In the genomic region with DNA sequence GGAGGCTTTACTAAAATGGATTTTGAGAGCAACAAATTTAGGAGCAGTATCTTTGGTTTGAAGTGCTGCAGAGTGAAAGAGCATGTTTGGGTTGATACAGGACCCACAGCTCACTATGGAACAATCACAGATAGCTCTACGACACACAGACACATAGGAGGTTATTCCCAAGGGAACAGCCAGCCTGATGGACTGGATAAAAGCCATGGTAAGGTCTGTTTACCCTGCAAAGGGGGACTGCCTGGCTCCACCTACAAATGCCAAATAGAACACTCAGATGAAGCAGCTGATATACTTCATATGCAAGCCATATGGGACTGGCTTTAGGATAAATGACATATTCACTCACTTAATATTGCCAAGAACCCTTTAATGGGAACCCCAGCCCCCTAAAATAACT, we compare ENCODE assay signal across 10 cellular contexts.
A peak's percentile ranks its signal among the peaks of the same experiment; 100 is the strongest.
DNase-seq lines count a peak whose midpoint lies in the region; ATAC-seq and TF ChIP-seq lines count a peak whose summit lies in the region.
"Had no signal": no experiment of that assay in that cellular context is flagged by ENCODE, and none has a peak within 500 bp of the region (broad histone marks: within the 10 kb centered on the region; RNA-seq: fewer than 3 reads in every experiment).

No MANE protein-coding gene starts in this region.

- H3K4me2 ChIP-seq in DND-41 (ENCODE audit: insufficient read depth, low read length) = peak overlapping the region; percentile 62
- H3K4me2 ChIP-seq in OCI-LY3 (ENCODE audit: low read length) = peak overlapping the region; percentile 60

- intact Hi-C loops in lower lobe of right lung (cut with DNase I) = no loop called here

- TF ChIP-seq CTCF in DND-41 (IDR thresholded peaks at IDR 0.05; ENCODE audit: borderline replicate concordance, extremely low read depth, low read length, poor library complexity, severe bottlenecking) (no peak), OCI-LY3 (IDR thresholded peaks at IDR 0.05; ENCODE audit: low read depth, low read length) (no peak), lower lobe of right lung (IDR thresholded peaks at IDR 0.05) (no peak), GM20000 (IDR thresholded peaks at IDR 0.05; ENCODE audit: extremely low read depth, missing control alignments) (no peak)

- H2AFZ ChIP-seq in DND-41 (ENCODE audit: low read depth, low read length) (0 out of 2 replicates have a peak overlapping the region, but pooled peaks have one; percentile 7), OCI-LY3 (ENCODE audit: low read depth, low read length) (peak overlapping the region; percentile 74)

- H3K9ac ChIP-seq in DND-41 (ENCODE audit: low read depth, low read length) = peak overlapping the region; percentile 38
- H3K9ac ChIP-seq in OCI-LY3 (ENCODE audit: low read length) = no peak overlapping the region

- ATAC-seq in DND-41 (ENCODE audit: insufficient read depth, low read depth) (no peak; the same call in 2 of the 3 replicates), GM21576 (IDR thresholded peaks at IDR 0.05; ENCODE audit: unreplicated experiment) (peak; percentile 18), lower lobe of right lung (no peak), HG03520 (IDR thresholded peaks at IDR 0.05; ENCODE audit: unreplicated experiment) (no peak)

- H3K79me2 ChIP-seq in DND-41 (ENCODE audit: insufficient read depth, low read length) (no peaks in the 10 kb centered on the region), OCI-LY3 (ENCODE audit: low read length) (no peaks in the 10 kb centered on the region)

- H3K36me3 ChIP-seq in DND-41 (ENCODE audit: insufficient read depth, low read length) (no peaks in the 10 kb centered on the region), OCI-LY3 (replicated peaks; ENCODE audit: low read depth, low read length) (no peaks in the 10 kb centered on the region), lower lobe of right lung (no peaks in the 10 kb centered on the region)
- H3K36me3 ChIP-seq: uterus had no signal

- H3K27ac ChIP-seq in DND-41 (ENCODE audit: low read length) = peak overlapping the region; percentile 81
- H3K27ac ChIP-seq in OCI-LY3 (ENCODE audit: low read length) = no peak overlapping the region
- peak overlapping the region; percentile 28 for H3K27ac ChIP-seq in lower lobe of right lung
- H3K27ac ChIP-seq: uterus had no signal

- H3K4me1 ChIP-seq in DND-41 (ENCODE audit: insufficient read depth, low read length) (peaks cover 24% of the 10 kb centered on the region), OCI-LY3 (ENCODE audit: low read length) (peaks cover 9% of the 10 kb centered on the region), lower lobe of right lung (peaks cover 8% of the 10 kb centered on the region)
- H3K4me1 ChIP-seq: uterus had no signal

- H4K20me1 ChIP-seq in DND-41 (ENCODE audit: insufficient read depth, low read length) = no peaks in the 10 kb centered on the region
- H4K20me1 ChIP-seq in OCI-LY3 (ENCODE audit: insufficient read depth, low read length) = no peaks in the 10 kb centered on the region

- H3K27me3 ChIP-seq in DND-41 (ENCODE audit: insufficient read depth, low read length, poor library complexity) (no peaks in the 10 kb centered on the region), OCI-LY3 (ENCODE audit: low read depth, low read length) (no peaks in the 10 kb centered on the region), lower lobe of right lung (ENCODE audit: low read depth) (no peaks in the 10 kb centered on the region)
- H3K27me3 ChIP-seq: uterus had no signal

- DNase-seq in DND-41 (no peak), lower lobe of right lung (no peak), CD1c-positive myeloid dendritic cell (ENCODE audit: extremely low spot score) (no peak), GM20000 (ENCODE audit: low spot score) (no peak)
- DNase-seq in central memory CD4-positive, alpha-beta T cell = no peak
- DNase-seq: nucleus accumbens, uterus had no signal

- H3K9me3 ChIP-seq in DND-41 (ENCODE audit: insufficient read depth, low read length, severe bottlenecking) (peaks cover 3% of the 10 kb centered on the region), OCI-LY3 (ENCODE audit: insufficient read depth, low read length) (no peaks in the 10 kb centered on the region), lower lobe of right lung (peaks cover 4% of the 10 kb centered on the region)

- H3K4me3 ChIP-seq in DND-41 (ENCODE audit: low read depth in 1 of 2, low read length in 2 of 2) (peak overlapping the region in 1 of 2 experiments; percentile 37; a peak in 2 of 4 replicates), OCI-LY3 (ENCODE audit: low read length) (0 out of 2 replicates have a peak overlapping the region, but pooled peaks have one; percentile 25), lower lobe of right lung (no peak overlapping the region)
- H3K4me3 ChIP-seq: uterus had no signal
